31 cellular contexts compared by ENCODE assay signal in genomic region chr10:131964298-131964697, GRCh38. TPM values are rescaled to one million over a fixed set of nuclear protein-coding genes. Genes with fewer than 3 reads are reported as not detected.
DNase-seq lines count a peak whose midpoint lies in the region; ATAC-seq and TF ChIP-seq lines count a peak whose summit lies in the region.
"Had no signal": no experiment of that assay in that cellular context is flagged by ENCODE, and none has a peak within 500 bp of the region (broad histone marks: within the 10 kb centered on the region; RNA-seq: fewer than 3 reads in every experiment).

No MANE protein-coding gene starts in this region.

- CTCF ChIA-PET in activated CD8-positive, alpha-beta T cell treated with anti-CD3 and anti-CD28 coated beads, Interleukin-2, amount 10 ng/mL, durations not matched to agents 7 days and 5 days (lab: Charles Lee) = interaction anchor here (1.2 kb wide), 1 partner anchor 11 kb away, joined by 3 read pairs; no protein-coding TSS in a partner anchor

- no peaks in the 10 kb centered on the region for H3K27me3 ChIP-seq in spleen (replicated peaks in 1 of 7)
- H3K27me3 ChIP-seq: foreskin keratinocyte, heart right ventricle, SJCRH30 had no signal

- H3K27ac Mint-ChIP-seq in activated naive CD8-positive, alpha-beta T cell treated with anti-CD3 and anti-CD28 coated beads, Interleukin-2, amount 10 ng/mL, durations not matched to agents 7 days and 5 days = peak overlapping the region; percentile 42
- H3K27ac Mint-ChIP-seq in activated naive CD8-positive, alpha-beta T cell treated with anti-CD3 and anti-CD28 coated beads for 36 hours = no peak overlapping the region
- peak overlapping the region; percentile 77 for H3K27ac Mint-ChIP-seq in activated CD8-positive, alpha-beta T cell treated with anti-CD3 and anti-CD28 coated beads, Interleukin-2, amount 10 ng/mL, durations not matched to agents 7 days and 5 days
- H3K27ac Mint-ChIP-seq: endodermal cell, HFFc6 had no signal

- H3K4me1 ChIP-seq in spleen = peaks cover 0 to 13% (median 3%) of the 10 kb centered on the region in 6 donors
- H3K4me1 ChIP-seq: foreskin keratinocyte, SJCRH30 had no signal

- no peak overlapping the region for H3K27ac ChIP-seq in spleen
- H3K27ac ChIP-seq: foreskin keratinocyte, heart right ventricle, SJCRH30, thoracic aorta had no signal

- H3K36me3 ChIP-seq in spleen = peaks cover 0 to 75% (median 27%) of the 10 kb centered on the region in 6 donors
- H3K36me3 ChIP-seq: SJCRH30 had no signal

- intact Hi-C loops in spleen (cut with DNase I; ENCODE audit: low total_unique reads) = no loop called here

- peaks cover 16% of the 10 kb centered on the region for H3K4me1 Mint-ChIP-seq in activated naive CD8-positive, alpha-beta T cell treated with anti-CD3 and anti-CD28 coated beads, Interleukin-2, amount 10 ng/mL, durations not matched to agents 7 days and 5 days
- H3K4me1 Mint-ChIP-seq in activated naive CD8-positive, alpha-beta T cell treated with anti-CD3 and anti-CD28 coated beads for 36 hours = peaks cover 23% of the 10 kb centered on the region
- H3K4me1 Mint-ChIP-seq in activated CD8-positive, alpha-beta T cell treated with anti-CD3 and anti-CD28 coated beads, Interleukin-2, amount 10 ng/mL, durations not matched to agents 7 days and 5 days (ENCODE audit: low read depth) = peaks cover 26% of the 10 kb centered on the region
- H3K4me1 Mint-ChIP-seq: endodermal cell had no signal

- no peaks in the 10 kb centered on the region for H3K9me3 Mint-ChIP-seq in activated naive CD8-positive, alpha-beta T cell treated with anti-CD3 and anti-CD28 coated beads, Interleukin-2, amount 10 ng/mL, durations not matched to agents 7 days and 5 days
- H3K9me3 Mint-ChIP-seq in activated naive CD8-positive, alpha-beta T cell treated with anti-CD3 and anti-CD28 coated beads for 36 hours = no peaks in the 10 kb centered on the region
- H3K9me3 Mint-ChIP-seq in activated CD8-positive, alpha-beta T cell treated with anti-CD3 and anti-CD28 coated beads, Interleukin-2, amount 10 ng/mL, durations not matched to agents 7 days and 5 days (ENCODE audit: insufficient read depth) = no peaks in the 10 kb centered on the region
- H3K9me3 Mint-ChIP-seq: activated T-helper 2 cell treated with anti-CD3 and anti-CD28 coated beads, Interferon-gamma antibody, Interleukin-2, Interleukin-4, amounts not matched to agents 10 μg/mL and 5 μg/mL and 100 μg/mL, durations not matched to agents 14 hours and 24 hours and 36 hours; endodermal cell; HFFc6; stimulated activated naive CD8-positive, alpha-beta T cell treated with anti-CD3 and anti-CD28 coated beads, Interleukin-15, amount 100 ng/mL, for 72 hours had no signal

- no peak overlapping the region for H3K4me3 Mint-ChIP-seq in activated naive CD8-positive, alpha-beta T cell treated with anti-CD3 and anti-CD28 coated beads, Interleukin-2, amount 10 ng/mL, durations not matched to agents 7 days and 5 days
- H3K4me3 Mint-ChIP-seq in activated naive CD8-positive, alpha-beta T cell treated with anti-CD3 and anti-CD28 coated beads for 36 hours = no peak overlapping the region
- H3K4me3 Mint-ChIP-seq in activated CD8-positive, alpha-beta T cell treated with anti-CD3 and anti-CD28 coated beads, Interleukin-2, amount 10 ng/mL, durations not matched to agents 7 days and 5 days = no peak overlapping the region
- H3K4me3 Mint-ChIP-seq: endodermal cell; HFFc6; stimulated activated naive CD8-positive, alpha-beta T cell treated with anti-CD3 and anti-CD28 coated beads, Interleukin-15, amount 100 ng/mL, for 72 hours had no signal

- H3K27me3 Mint-ChIP-seq in activated naive CD8-positive, alpha-beta T cell treated with anti-CD3 and anti-CD28 coated beads, Interleukin-2, amount 10 ng/mL, durations not matched to agents 7 days and 5 days = no peaks in the 10 kb centered on the region
- no peaks in the 10 kb centered on the region for H3K27me3 Mint-ChIP-seq in activated naive CD8-positive, alpha-beta T cell treated with anti-CD3 and anti-CD28 coated beads for 36 hours
- no peaks in the 10 kb centered on the region for H3K27me3 Mint-ChIP-seq in activated CD8-positive, alpha-beta T cell treated with anti-CD3 and anti-CD28 coated beads, Interleukin-2, amount 10 ng/mL, durations not matched to agents 7 days and 5 days (ENCODE audit: low read depth)
- H3K27me3 Mint-ChIP-seq: stimulated activated naive CD8-positive, alpha-beta T cell treated with anti-CD3 and anti-CD28 coated beads, Interleukin-15, amount 100 ng/mL, for 72 hours had no signal

- no peak for TF ChIP-seq POLR2A in spleen (IDR thresholded peaks at IDR 0.05)

- 85 to 89% (median 87%) methylated on average over 9 of the region's 9 CpGs for WGBS in spleen, 5 donors

- DNase-seq in NCI-H2029 treated with DMSO at 0.1 percent for 48 hours (lab: John Stamatoyannopoulos, UW) (peak; percentile 5), NCI-H2029 (lab: John Stamatoyannopoulos, UW) (no peak), spleen (peak; percentile 65), DMS 273 treated with DMSO at 0.1 percent for 48 hours (lab: John Stamatoyannopoulos, UW) (no peak), SHP77 treated with DMSO at 0.1 percent for 48 hours (lab: John Stamatoyannopoulos, UW) (no peak)
- no peak for DNase-seq in activated naive CD8-positive, alpha-beta T cell treated with anti-CD3 and anti-CD28 coated beads, Interleukin-2, amount 10 ng/mL, durations not matched to agents 7 days and 5 days
- no peak for DNase-seq in activated naive CD8-positive, alpha-beta T cell treated with anti-CD3 and anti-CD28 coated beads for 36 hours
- no peak for DNase-seq in activated CD8-positive, alpha-beta T cell treated with anti-CD3 and anti-CD28 coated beads, Interleukin-2, amount 10 ng/mL, durations not matched to agents 7 days and 5 days
- DNase-seq: 8988T; activated CD4-positive, alpha-beta T cell treated with anti-CD3 and anti-CD28 coated beads, Interleukin-2, amount 50 U/mL, for 1 hour; activated CD8-positive, alpha-beta memory T cell treated with anti-CD3 and anti-CD28 coated beads, Interleukin-2, amount 50 U/mL, for 4 hours; dermis blood vessel endothelial cell; EL; endodermal cell; foreskin keratinocyte; heart right ventricle; HFFc6; kidney; left ventricle myocardium superior; mesendoderm; MM.1S; NCI-H1417; NCI-H82; SJCRH30; stimulated activated CD4-positive, alpha-beta T cell treated with anti-CD3 and anti-CD28 coated beads, Interleukin-1b, Interleukin-23, amount 100 ng/mL, for 48 hours; SW 1271; T-helper 9 cell had no signal

- no peaks in the 10 kb centered on the region for H3K9me3 ChIP-seq in spleen
- H3K9me3 ChIP-seq: heart right ventricle, SJCRH30, thoracic aorta had no signal

- TF ChIP-seq CTCF in spleen (IDR thresholded peaks at IDR 0.05 in 8 of 11, conservative IDR thresholded peaks at IDR 0.05 in 3 of 11) = no peak

- H3K4me3 ChIP-seq in spleen = no peak overlapping the region
- H3K4me3 ChIP-seq: heart right ventricle, SJCRH30, smooth muscle cell, thoracic aorta had no signal

- ATAC-seq in activated naive CD8-positive, alpha-beta T cell treated with anti-CD3 and anti-CD28 coated beads, Interleukin-2, amount 10 ng/mL, durations not matched to agents 7 days and 5 days (ENCODE audit: low read depth) = no peak
- ATAC-seq in activated CD8-positive, alpha-beta T cell treated with anti-CD3 and anti-CD28 coated beads, Interleukin-2, amount 10 ng/mL, durations not matched to agents 7 days and 5 days = no peak
- ATAC-seq: foreskin keratinocyte, heart right ventricle, left ventricle myocardium superior had no signal

- H3K36me3 Mint-ChIP-seq in activated naive CD8-positive, alpha-beta T cell treated with anti-CD3 and anti-CD28 coated beads, Interleukin-2, amount 10 ng/mL, durations not matched to agents 7 days and 5 days = peaks cover 17% of the 10 kb centered on the region
- H3K36me3 Mint-ChIP-seq in activated naive CD8-positive, alpha-beta T cell treated with anti-CD3 and anti-CD28 coated beads for 36 hours = peaks cover 21% of the 10 kb centered on the region
- peaks cover 33% of the 10 kb centered on the region for H3K36me3 Mint-ChIP-seq in activated CD8-positive, alpha-beta T cell treated with anti-CD3 and anti-CD28 coated beads, Interleukin-2, amount 10 ng/mL, durations not matched to agents 7 days and 5 days (ENCODE audit: low read depth)

- POLR2A ChIA-PET in activated naive CD8-positive, alpha-beta T cell treated with anti-CD3 and anti-CD28 coated beads, Interleukin-2, amount 10 ng/mL, durations not matched to agents 7 days and 5 days (lab: Charles Lee) = interaction anchor here (0.6 to 1.4 kb wide), 3 partner anchors 17 to 444 kb away, joined by 3 to 7 read pairs (median 4); partner anchors contain the start of genes BNIP3 and PPP2R2D
- POLR2A ChIA-PET in activated CD8-positive, alpha-beta T cell treated with anti-CD3 and anti-CD28 coated beads, Interleukin-2, amount 10 ng/mL, durations not matched to agents 7 days and 5 days (lab: Charles Lee) = interaction anchor here (0.8 to 1.4 kb wide), 2 partner anchors 59 to 64 kb away, joined by 3 to 4 read pairs; no protein-coding TSS in a partner anchor

RNA-seq across cellular contexts. Expression of gene BNIP3, which starts 17.4 kb away (rescaled TPM):
- 10 to 100 TPM; 67.0 to 69.4 TPM for total RNA-seq in activated naive CD8-positive, alpha-beta T cell treated with anti-CD3 and anti-CD28 coated beads, Interleukin-2, amount 10 ng/mL, durations not matched to agents 7 days and 5 days
- total RNA-seq in activated naive CD8-positive, alpha-beta T cell treated with anti-CD3 and anti-CD28 coated beads for 36 hours = 100 to 1,000 TPM; 115 to 121 TPM
- 10 to 100 TPM; 61.5 to 62.9 TPM for total RNA-seq in activated CD8-positive, alpha-beta T cell treated with anti-CD3 and anti-CD28 coated beads, Interleukin-2, amount 10 ng/mL, durations not matched to agents 7 days and 5 days
- 10 to 100 TPM; 13.9 to 42.6 (median 36.9) TPM for total RNA-seq in spleen
- polyA plus RNA-seq in spleen = 1 to 10 TPM; 4.2 to 8.4 (median 6.4) TPM

Comparison
In these comparisons a context has a peak if more than half of its experiments do, and no peak if none do; other contexts are left out.
1. DNase-seq: peak in NCI-H2029 treated with DMSO at 0.1 percent for 48 hours (single experiment) and spleen (single experiment); none in NCI-H2029 (single experiment), activated naive CD8-positive, alpha-beta T cell treated with anti-CD3 and anti-CD28 coated beads, Interleukin-2, amount 10 ng/mL, durations not matched to agents 7 days and 5 days (single experiment), activated naive CD8-positive, alpha-beta T cell treated with anti-CD3 and anti-CD28 coated beads for 36 hours (single experiment), activated CD8-positive, alpha-beta T cell treated with anti-CD3 and anti-CD28 coated beads, Interleukin-2, amount 10 ng/mL, durations not matched to agents 7 days and 5 days (single experiment), DMS 273 treated with DMSO at 0.1 percent for 48 hours (single experiment) and SHP77 treated with DMSO at 0.1 percent for 48 hours (single experiment).